In genomic region chr3:50364573-50365079, GRCh38 we compare ENCODE assay signal across 8 cellular contexts. TPM values are rescaled to one million over a fixed set of nuclear protein-coding genes. Genes with fewer than 3 reads are reported as not detected.
DNase-seq lines count a peak whose midpoint lies in the region; ATAC-seq and TF ChIP-seq lines count a peak whose summit lies in the region.

No MANE protein-coding gene starts in this region.

- TF ChIP-seq CTCF in Panc1 (IDR thresholded peaks at IDR 0.05), result no peak
- no peak for TF ChIP-seq CTCF in gastroesophageal sphincter (IDR thresholded peaks at IDR 0.05)

- H3K4me1 ChIP-seq in Panc1 (ENCODE audit: control insufficient read depth, insufficient read depth, low read length) (no peaks in the 10 kb centered on the region), gastroesophageal sphincter (peaks cover 0 to 25% (median 11%) of the 10 kb centered on the region in 3 donors)

- H3K4me3 ChIP-seq in Panc1 (ENCODE audit: low read depth in 2 of 2, low read length in 2 of 2) (peak overlapping the region; percentile 23 to 58; a peak in 3 of 4 replicates), gastroesophageal sphincter (peak overlapping the region; percentile 39 to 67)

- H3K27me3 ChIP-seq in Panc1 (ENCODE audit: control insufficient read depth, insufficient read depth, low read length) (no peaks in the 10 kb centered on the region), gastroesophageal sphincter (no peaks in the 10 kb centered on the region)

- in situ Hi-C loops in Panc1 (cut with HindIII; ENCODE audit: low pct_unique_long_range_greater_than_20kb, low sequenced_read_pairs), result no loop called here

- WGBS in gastroesophageal sphincter (ENCODE audit: low coverage in 1 of 2), 2 donors, result 8 to 29% methylated on average over 8 to 12 of the region's 48 CpGs

- no TSS peak for BruUV-seq in Panc1 (replicated peaks; lab: Mats Ljungman, UMichigan)

- TF ChIP-seq POLR2A in gastroesophageal sphincter (IDR thresholded peaks at IDR 0.05), result no peak

- no peak for TF ChIP-seq EP300 in gastroesophageal sphincter (IDR thresholded peaks at IDR 0.05)

- DNase-seq in Panc1 (ENCODE audit: low read depth, low spot score) (no peak), sciatic nerve (ENCODE audit: low spot score) (peak; percentile 73), COR-L47 (lab: John Stamatoyannopoulos, UW) (no peak), NAMALWA (ENCODE audit: low spot score) (no peak)
- DNase-seq in activated CD4-positive, alpha-beta T cell treated with anti-CD3 and anti-CD28 coated beads for 1 hour, result no peak

- intact Hi-C loops in Panc1 (cut with micrococcal nuclease; ENCODE audit: unreplicated experiment) (no loop called here), sciatic nerve (cut with DNase I) (no loop called here)

- no peak overlapping the region for H3K27ac ChIP-seq in Panc1 (ENCODE audit: low read length)
- peak overlapping the region in 3 of 4 donors; percentile 71 to 87 (median 77) for H3K27ac ChIP-seq in gastroesophageal sphincter

- H3K36me3 ChIP-seq in Panc1 (ENCODE audit: control insufficient read depth, insufficient read depth, low read length), result no peaks in the 10 kb centered on the region
- H3K36me3 ChIP-seq in gastroesophageal sphincter, result no peaks in the 10 kb centered on the region

- peak; percentile 20 for ATAC-seq in GM19043 (IDR thresholded peaks at IDR 0.05; ENCODE audit: low read depth, unreplicated experiment)
- ATAC-seq in Panc1, result peak; percentile 37
- ATAC-seq in gastroesophageal sphincter, result peak; percentile 70
- ATAC-seq in sciatic nerve, result peak; percentile 27
- no peak for ATAC-seq in HG02981 (IDR thresholded peaks at IDR 0.05; ENCODE audit: unreplicated experiment)

- CTCF ChIA-PET in Panc1 (lab: Charles Lee), result interaction anchor here (0.6 kb wide), 1 partner anchor 250 kb away, joined by 7 read pairs; no protein-coding TSS in a partner anchor

- POLR2A ChIA-PET in Panc1 (lab: Charles Lee), result no interaction called here

- H3K9me3 ChIP-seq in Panc1 (ENCODE audit: control insufficient read depth, insufficient read depth, low read depth, low read length) (no peaks in the 10 kb centered on the region), gastroesophageal sphincter (no peaks in the 10 kb centered on the region)

RNA-seq across cellular contexts. Expression of gene TMEM115, which starts 5.3 kb away (rescaled TPM):
- 30.2 TPM for total RNA-seq in Panc1 (2021; ENCODE audit: unreplicated experiment)
- 36.2 TPM for polyA plus RNA-seq in Panc1 (2012; ENCODE audit: insufficient read length)
- total RNA-seq in gastroesophageal sphincter, result 10 to 100 TPM; 41.1 to 66.2 (median 55.7) TPM
- 29.6 TPM for total RNA-seq in sciatic nerve

RNA-seq across cellular contexts. Expression of gene CYB561D2, which starts 14.0 kb away (rescaled TPM):
- 27.5 TPM for total RNA-seq in Panc1 (2021; ENCODE audit: unreplicated experiment)
- polyA plus RNA-seq in Panc1 (2012; ENCODE audit: insufficient read length), result 30.4 TPM
- 10 to 100 TPM in 1 of 4 donors, 1 to 10 TPM in 3; 4.7 to 10.9 (median 9.0) TPM for total RNA-seq in gastroesophageal sphincter
- 10.1 TPM for total RNA-seq in sciatic nerve

RNA-seq across cellular contexts. Expression of gene NPRL2, which starts 14.1 kb away (rescaled TPM):
- total RNA-seq in Panc1 (2021; ENCODE audit: unreplicated experiment), result 14.6 TPM
- 22.5 TPM for polyA plus RNA-seq in Panc1 (2012; ENCODE audit: insufficient read length)
- total RNA-seq in gastroesophageal sphincter, result 10 to 100 TPM; 14.0 to 26.6 (median 19.5) TPM
- 20.6 TPM for total RNA-seq in sciatic nerve

RNA-seq across cellular contexts. Expression of gene ZMYND10, which starts 19.1 kb away (rescaled TPM):
- 3.6 TPM for total RNA-seq in Panc1 (2021; ENCODE audit: unreplicated experiment)
- polyA plus RNA-seq in Panc1 (2012; ENCODE audit: insufficient read length), result 3.9 TPM
- total RNA-seq in gastroesophageal sphincter, result under 1 TPM in 1 of 4 donors, not detected in 3; 0.54 TPM
- total RNA-seq in sciatic nerve, result 1.9 TPM

RNA-seq across cellular contexts. Expression of gene RASSF1, which starts 24.0 kb away (rescaled TPM):
- total RNA-seq in Panc1 (2021; ENCODE audit: unreplicated experiment) (17.4 TPM), gastroesophageal sphincter (10 to 100 TPM; 24.5 to 40.3 (median 26.9) TPM), sciatic nerve (51.0 TPM)
- 15.2 TPM for polyA plus RNA-seq in Panc1 (2012; ENCODE audit: insufficient read length)
